In the genomic region with DNA sequence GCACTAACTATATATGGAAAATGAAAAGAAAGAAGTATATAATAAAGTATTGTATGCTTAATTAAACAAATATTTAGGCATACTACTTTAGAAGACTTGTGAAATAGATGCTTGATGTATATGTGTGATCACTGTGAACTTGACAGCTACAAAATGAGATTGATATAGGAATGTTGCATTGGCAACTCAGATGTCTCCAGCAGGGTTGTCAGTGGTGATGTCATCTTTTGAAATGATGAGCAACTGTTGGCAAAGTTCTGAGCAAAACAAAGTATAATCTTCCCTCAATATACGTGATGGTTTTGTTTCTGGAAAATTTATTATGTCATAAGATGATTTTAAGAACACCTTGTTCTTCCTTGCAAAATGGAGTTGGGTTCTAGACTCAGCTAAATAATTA, we compare ENCODE assay signal across 1 cellular context.
TF ChIP-seq lines count a peak whose summit lies in the region.

No MANE protein-coding gene starts in this region.

TF ChIP-seq in K562, 482 proteins besides CTCF, POLR2A, EP300 and RAD21 (continued from another document):
- TF ChIP-seq, protein P1, sequence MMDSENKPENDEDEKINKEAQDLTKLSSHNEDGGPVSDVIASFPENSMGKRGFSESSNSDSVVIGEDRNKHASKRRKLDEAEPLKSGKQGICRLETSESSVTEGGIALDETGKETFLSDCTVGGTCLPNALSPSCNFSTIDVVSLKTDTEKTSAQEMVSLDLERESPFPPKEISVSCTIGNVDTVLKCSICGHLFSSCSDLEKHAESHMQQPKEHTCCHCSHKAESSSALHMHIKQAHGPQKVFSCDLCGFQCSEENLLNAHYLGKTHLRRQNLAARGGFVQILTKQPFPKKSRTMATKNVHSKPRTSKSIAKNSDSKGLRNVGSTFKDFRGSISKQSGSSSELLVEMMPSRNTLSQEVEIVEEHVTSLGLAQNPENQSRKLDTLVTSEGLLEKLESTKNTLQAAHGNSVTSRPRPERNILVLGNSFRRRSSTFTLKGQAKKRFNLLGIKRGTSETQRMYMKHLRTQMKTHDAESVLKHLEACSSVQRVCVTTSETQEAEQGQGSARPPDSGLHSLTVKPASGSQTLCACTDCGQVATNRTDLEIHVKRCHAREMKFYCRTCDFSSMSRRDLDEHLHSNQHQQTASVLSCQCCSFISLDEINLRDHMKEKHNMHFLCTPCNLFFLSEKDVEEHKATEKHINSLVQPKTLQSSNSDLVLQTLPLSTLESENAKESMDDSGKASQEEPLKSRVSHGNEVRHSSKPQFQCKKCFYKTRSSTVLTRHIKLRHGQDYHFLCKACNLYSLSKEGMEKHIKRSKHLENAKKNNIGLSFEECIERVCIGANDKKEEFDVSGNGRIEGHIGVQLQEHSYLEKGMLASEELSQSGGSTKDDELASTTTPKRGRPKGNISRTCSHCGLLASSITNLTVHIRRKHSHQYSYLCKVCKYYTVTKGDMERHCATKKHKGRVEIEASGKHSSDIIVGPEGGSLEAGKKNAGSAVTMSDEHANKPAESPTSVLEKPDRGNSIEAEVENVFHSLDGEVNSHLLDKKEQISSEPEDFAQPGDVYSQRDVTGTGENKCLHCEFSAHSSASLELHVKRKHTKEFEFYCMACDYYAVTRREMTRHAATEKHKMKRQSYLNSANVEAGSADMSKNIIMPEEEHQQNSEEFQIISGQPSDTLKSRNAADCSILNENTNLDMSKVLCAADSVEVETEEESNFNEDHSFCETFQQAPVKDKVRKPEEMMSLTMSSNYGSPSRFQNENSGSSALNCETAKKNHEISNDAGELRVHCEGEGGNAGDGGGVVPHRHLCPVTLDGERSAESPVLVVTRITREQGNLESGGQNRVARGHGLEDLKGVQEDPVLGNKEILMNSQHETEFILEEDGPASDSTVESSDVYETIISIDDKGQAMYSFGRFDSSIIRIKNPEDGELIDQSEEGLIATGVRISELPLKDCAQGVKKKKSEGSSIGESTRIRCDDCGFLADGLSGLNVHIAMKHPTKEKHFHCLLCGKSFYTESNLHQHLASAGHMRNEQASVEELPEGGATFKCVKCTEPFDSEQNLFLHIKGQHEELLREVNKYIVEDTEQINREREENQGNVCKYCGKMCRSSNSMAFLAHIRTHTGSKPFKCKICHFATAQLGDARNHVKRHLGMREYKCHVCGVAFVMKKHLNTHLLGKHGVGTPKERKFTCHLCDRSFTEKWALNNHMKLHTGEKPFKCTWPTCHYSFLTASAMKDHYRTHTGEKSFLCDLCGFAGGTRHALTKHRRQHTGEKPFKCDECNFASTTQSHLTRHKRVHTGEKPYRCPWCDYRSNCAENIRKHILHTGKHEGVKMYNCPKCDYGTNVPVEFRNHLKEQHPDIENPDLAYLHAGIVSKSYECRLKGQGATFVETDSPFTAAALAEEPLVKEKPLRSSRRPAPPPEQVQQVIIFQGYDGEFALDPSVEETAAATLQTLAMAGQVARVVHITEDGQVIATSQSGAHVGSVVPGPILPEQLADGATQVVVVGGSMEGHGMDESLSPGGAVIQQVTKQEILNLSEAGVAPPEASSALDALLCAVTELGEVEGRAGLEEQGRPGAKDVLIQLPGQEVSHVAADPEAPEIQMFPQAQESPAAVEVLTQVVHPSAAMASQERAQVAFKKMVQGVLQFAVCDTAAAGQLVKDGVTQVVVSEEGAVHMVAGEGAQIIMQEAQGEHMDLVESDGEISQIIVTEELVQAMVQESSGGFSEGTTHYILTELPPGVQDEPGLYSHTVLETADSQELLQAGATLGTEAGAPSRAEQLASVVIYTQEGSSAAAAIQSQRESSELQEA (IDR thresholded peaks at IDR 0.05; ENCODE audit: low read depth): no peak
- TF ChIP-seq ZNF830 (CRISPR knock-in tag; IDR thresholded peaks at IDR 0.05): no peak
- TF ChIP-seq FOXK1 (CRISPR knock-in tag; IDR thresholded peaks at IDR 0.05; ENCODE audit: borderline replicate concordance): no peak
- no peak for TF ChIP-seq ZNF707 (CRISPR knock-in tag; conservative IDR thresholded peaks at IDR 0.05)
- no peak for TF ChIP-seq POLR3A (IDR thresholded peaks at IDR 0.05; ENCODE audit: borderline replicate concordance, extremely low read depth, insufficient read depth, insufficient read length)
- no peak for TF ChIP-seq CBX1 (IDR thresholded peaks at IDR 0.05; ENCODE audit: low read depth)
- no peak for TF ChIP-seq ZNF140 (CRISPR knock-in tag; IDR thresholded peaks at IDR 0.05)
- TF ChIP-seq HDAC3 (IDR thresholded peaks at IDR 0.05; ENCODE audit: borderline replicate concordance, partially characterized antibody): no peak
- TF ChIP-seq ZFP36 (IDR thresholded peaks at IDR 0.05; ENCODE audit: low read depth, low read length, partially characterized antibody): no peak
- TF ChIP-seq ZFPM2 (CRISPR knock-in tag; IDR thresholded peaks at IDR 0.05): no peak
- TF ChIP-seq HNRNPL (IDR thresholded peaks at IDR 0.05; ENCODE audit: low read depth, low read length): no peak
- TF ChIP-seq NFRKB (IDR thresholded peaks at IDR 0.05; ENCODE audit: low read depth): no peak
- TF ChIP-seq, protein P2, sequence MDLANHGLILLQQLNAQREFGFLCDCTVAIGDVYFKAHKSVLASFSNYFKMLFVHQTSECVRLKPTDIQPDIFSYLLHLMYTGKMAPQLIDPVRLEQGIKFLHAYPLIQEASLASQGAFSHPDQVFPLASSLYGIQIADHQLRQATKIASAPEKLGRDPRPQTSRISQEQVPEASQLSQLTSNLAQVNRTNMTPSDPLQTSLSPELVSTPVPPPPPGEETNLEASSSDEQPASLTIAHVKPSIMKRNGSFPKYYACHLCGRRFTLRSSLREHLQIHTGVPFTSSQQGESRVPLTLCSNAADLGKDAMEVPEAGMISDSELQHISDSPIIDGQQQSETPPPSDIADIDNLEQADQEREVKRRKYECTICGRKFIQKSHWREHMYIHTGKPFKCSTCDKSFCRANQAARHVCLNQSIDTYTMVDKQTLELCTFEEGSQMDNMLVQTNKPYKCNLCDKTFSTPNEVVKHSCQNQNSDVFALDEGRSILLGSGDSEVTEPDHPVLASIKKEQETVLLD (IDR thresholded peaks at IDR 0.05): no peak
